1 cellular context compared by ENCODE assay signal in genomic region chr12:57834086-57834876, GRCh38.
TF ChIP-seq lines count a peak whose summit lies in the region.

No MANE protein-coding gene starts in this region.

TF ChIP-seq in GM12878, 131 proteins besides CTCF, POLR2A, EP300 and RAD21:
- TF ChIP-seq DPF2 (IDR thresholded peaks at IDR 0.05) (0 out of 2 replicates have a peak, but pooled peaks have one; percentile 42), RUNX3 (IDR thresholded peaks at IDR 0.05; ENCODE audit: low read length) (peak; percentile 60), CREM (IDR thresholded peaks at IDR 0.05; ENCODE audit: low read depth) (no peak), EED (IDR thresholded peaks at IDR 0.05; ENCODE audit: low read depth) (peak; percentile 87), GABPA (IDR thresholded peaks at IDR 0.05; ENCODE audit: low read depth) (no peak), TCF12 (IDR thresholded peaks at IDR 0.05; ENCODE audit: low read depth, low read length) (0 out of 2 replicates have a peak, but pooled peaks have one; percentile 8), IKZF2 (IDR thresholded peaks at IDR 0.05) (peak; percentile 52 to 53; a peak in 2 of 4 replicates), NR2F1 (conservative IDR thresholded peaks at IDR 0.05) (no peak; the same call in 1 of the 2 replicates), MEF2B (IDR thresholded peaks at IDR 0.05; ENCODE audit: partially characterized antibody, poor library complexity, severe bottlenecking) (peak; percentile 15), NRF1 (conservative IDR thresholded peaks at IDR 0.05; ENCODE audit: low read depth, low read length) (no peak), IKZF1 (conservative IDR thresholded peaks at IDR 0.05) (peak; percentile 75), SPI1 (IDR thresholded peaks at IDR 0.05; ENCODE audit: borderline replicate concordance, insufficient read depth, low read depth, low read length) (peak; percentile 73), RELB (IDR thresholded peaks at IDR 0.05; ENCODE audit: low read depth) (0 out of 2 replicates have a peak, but pooled peaks have one; percentile 10)
